Comparison of ENCODE assay signal across 13 cellular contexts in genomic region chr9:123111427-123111826, GRCh38.
A peak's percentile ranks its signal among the peaks of the same experiment; 100 is the strongest.
DNase-seq lines count a peak whose midpoint lies in the region; ATAC-seq and TF ChIP-seq lines count a peak whose summit lies in the region.
"Had no signal": no experiment of that assay in that cellular context is flagged by ENCODE, and none has a peak within 500 bp of the region (broad histone marks: within the 10 kb centered on the region; RNA-seq: fewer than 3 reads in every experiment).

No MANE protein-coding gene starts in this region.

- no peak overlapping the region for H3K23ac ChIP-seq in mesendoderm (ENCODE audit: low read length)

- WGBS in mesendoderm (ENCODE audit: extremely low coverage, insufficient coverage, low lambda C conversion rate) = no CpG with 5 or more reads among the region's 5 CpGs

- H3K79me2 ChIP-seq in PC-3 (ENCODE audit: low read length) = no peaks in the 10 kb centered on the region
- H3K79me2 ChIP-seq in mesendoderm (ENCODE audit: control insufficient read depth, insufficient read depth, low read length) = no peaks in the 10 kb centered on the region

- no peak overlapping the region for H4K5ac ChIP-seq in mesendoderm (ENCODE audit: low read length)

- H2BK5ac ChIP-seq in mesendoderm (ENCODE audit: low read length) = no peak overlapping the region

- H3K27me3 ChIP-seq in PC-3 (ENCODE audit: low read length) (no peaks in the 10 kb centered on the region), mesendoderm (ENCODE audit: insufficient read depth, low read length, poor library complexity) (no peaks in the 10 kb centered on the region)
- H3K27me3 ChIP-seq: ovary, tibial artery had no signal

- POLR2A ChIA-PET in naive thymus-derived CD8-positive, alpha-beta T cell (lab: Charles Lee) = interaction anchor here (0.6 kb wide), 1 partner anchor 14 kb away, joined by 4 read pairs; no protein-coding TSS in a partner anchor
- POLR2A ChIA-PET in PC-3 (lab: Charles Lee; ENCODE audit: unreplicated experiment) = no interaction called here

- H3K27ac ChIP-seq in PC-3 (ENCODE audit: low read length) = no peak overlapping the region
- no peak overlapping the region for H3K27ac ChIP-seq in mesendoderm (ENCODE audit: low read depth, low read length)
- H3K27ac ChIP-seq: HL-60, ovary, tibial artery had no signal

- H2BK15ac ChIP-seq in mesendoderm (replicated peaks; ENCODE audit: low read depth) = no peak overlapping the region

- H3K9me3 Mint-ChIP-seq in naive thymus-derived CD8-positive, alpha-beta T cell = no peaks in the 10 kb centered on the region

- no peaks in the 10 kb centered on the region for H3K79me1 ChIP-seq in mesendoderm (ENCODE audit: low read length)

- H2BK120ac ChIP-seq in mesendoderm (ENCODE audit: low read depth, low read length) = no peak overlapping the region

- H3K27ac Mint-ChIP-seq in naive thymus-derived CD8-positive, alpha-beta T cell = peak overlapping the region; percentile 43 to 91 (median 86)

- H3F3A ChIP-seq in PC-3 (ENCODE audit: low read length, unreplicated experiment) = no peaks in the 10 kb centered on the region

- H3K4me3 ChIP-seq in PC-3 (ENCODE audit: low read length) = no peak overlapping the region
- H3K4me3 ChIP-seq in mesendoderm (ENCODE audit: low read length) = no peak overlapping the region
- H3K4me3 ChIP-seq: ovary, tibial artery had no signal

- H2AFZ ChIP-seq in PC-3 (ENCODE audit: low read length) = no peak overlapping the region

- H3K27me3 Mint-ChIP-seq in naive thymus-derived CD8-positive, alpha-beta T cell = no peaks in the 10 kb centered on the region

- CTCF ChIA-PET in PC-3 (lab: Charles Lee) = interaction anchor here (0.7 kb wide), 1 partner anchor 14 kb away, joined by 4 read pairs; no protein-coding TSS in a partner anchor

- DNase-seq in DMS53 treated with DMSO at 0.1 percent for 48 hours (lab: John Stamatoyannopoulos, UW; ENCODE audit: unreplicated experiment) (peak; percentile 70), NCI-H510A treated with DMSO at 0.1 percent for 48 hours (lab: John Stamatoyannopoulos, UW) (peak; percentile 75), dermis microvascular lymphatic vessel endothelial cell (ENCODE audit: low read depth in 2 of 2) (peak; percentile 11 to 33), PC-3 (no peak), DMS114 treated with DMSO at 0.1 percent for 48 hours (lab: John Stamatoyannopoulos, UW; ENCODE audit: unreplicated experiment) (no peak), mesendoderm (no peak)
- DNase-seq in naive thymus-derived CD8-positive, alpha-beta T cell = no peak
- DNase-seq: NCI-H1092 treated with DMSO at 0.1 percent for 48 hours, OCI-M1, ovary, tibial artery had no signal

- intact Hi-C loops in PC-3 (cut with micrococcal nuclease) = no loop called here

- H3K36me3 Mint-ChIP-seq in naive thymus-derived CD8-positive, alpha-beta T cell = peaks cover 0 to 38% (median 0%) of the 10 kb centered on the region in 3 donors

- H3K9me2 ChIP-seq in PC-3 (replicated peaks; ENCODE audit: low read length) = no peaks in the 10 kb centered on the region

- H3K36me3 ChIP-seq in PC-3 (ENCODE audit: low read depth, low read length) = no peaks in the 10 kb centered on the region
- peaks cover 4% of the 10 kb centered on the region for H3K36me3 ChIP-seq in mesendoderm (ENCODE audit: control insufficient read depth, insufficient read depth, low read length)
- H3K36me3 ChIP-seq: ovary had no signal

- TF ChIP-seq CTCF in PC-3 (conservative IDR thresholded peaks at IDR 0.05; ENCODE audit: low read depth, low read length) = no peak

- no peak overlapping the region for H3K56ac ChIP-seq in mesendoderm (ENCODE audit: low read length)

- H3K4me1 ChIP-seq in PC-3 (ENCODE audit: insufficient read depth, low read length) (no peaks in the 10 kb centered on the region), mesendoderm (ENCODE audit: control insufficient read depth, low read depth, low read length) (no peaks in the 10 kb centered on the region)

- H4K8ac ChIP-seq in mesendoderm (ENCODE audit: low read depth, low read length) = no peak overlapping the region

- ATAC-seq in naive thymus-derived CD8-positive, alpha-beta T cell = peak in 1 of 2 donors; percentile 17
- no peak for ATAC-seq in PC-3
- no peak for ATAC-seq in GM18861 (IDR thresholded peaks at IDR 0.05; ENCODE audit: unreplicated experiment)

- no peak overlapping the region for H3K4ac ChIP-seq in mesendoderm (ENCODE audit: low read depth, low read length)

- H3K18ac ChIP-seq in mesendoderm (ENCODE audit: low read length) = no peak overlapping the region

- no peak overlapping the region for H3K9ac ChIP-seq in PC-3 (ENCODE audit: low read length)
- no peak overlapping the region for H3K9ac ChIP-seq in mesendoderm (ENCODE audit: low read length)

- no peaks in the 10 kb centered on the region for H4K20me1 ChIP-seq in PC-3 (ENCODE audit: low read length)

- no TSS peak for BruUV-seq in PC-3 (replicated peaks; lab: Mats Ljungman, UMichigan)

- no peak overlapping the region for H2AK5ac ChIP-seq in mesendoderm (ENCODE audit: low read length)

- no peaks in the 10 kb centered on the region for H3K9me3 ChIP-seq in PC-3 (ENCODE audit: low read length)
- H3K9me3 ChIP-seq: ovary, tibial artery had no signal

- H3K4me3 Mint-ChIP-seq in naive thymus-derived CD8-positive, alpha-beta T cell = peak overlapping the region in 1 of 10 donors; percentile 33

- no peak overlapping the region for H3K4me2 ChIP-seq in PC-3 (ENCODE audit: low read length)
- no peak overlapping the region for H3K4me2 ChIP-seq in mesendoderm (ENCODE audit: low read length)

- peaks cover 17 to 25% (median 21%) of the 10 kb centered on the region in 4 donors for H3K4me1 Mint-ChIP-seq in naive thymus-derived CD8-positive, alpha-beta T cell

Comparison
In these comparisons a context has a peak if more than half of its experiments do, and no peak if none do; other contexts are left out.
1. DNase-seq: peak in DMS53 treated with DMSO at 0.1 percent for 48 hours (single experiment), NCI-H510A treated with DMSO at 0.1 percent for 48 hours (single experiment) and dermis microvascular lymphatic vessel endothelial cell (2 of 2); none in naive thymus-derived CD8-positive, alpha-beta T cell (0 of 10), PC-3 (single experiment), DMS114 treated with DMSO at 0.1 percent for 48 hours (single experiment) and mesendoderm (single experiment).